ENCODE assay signal across 8 cellular contexts in the genomic region with DNA sequence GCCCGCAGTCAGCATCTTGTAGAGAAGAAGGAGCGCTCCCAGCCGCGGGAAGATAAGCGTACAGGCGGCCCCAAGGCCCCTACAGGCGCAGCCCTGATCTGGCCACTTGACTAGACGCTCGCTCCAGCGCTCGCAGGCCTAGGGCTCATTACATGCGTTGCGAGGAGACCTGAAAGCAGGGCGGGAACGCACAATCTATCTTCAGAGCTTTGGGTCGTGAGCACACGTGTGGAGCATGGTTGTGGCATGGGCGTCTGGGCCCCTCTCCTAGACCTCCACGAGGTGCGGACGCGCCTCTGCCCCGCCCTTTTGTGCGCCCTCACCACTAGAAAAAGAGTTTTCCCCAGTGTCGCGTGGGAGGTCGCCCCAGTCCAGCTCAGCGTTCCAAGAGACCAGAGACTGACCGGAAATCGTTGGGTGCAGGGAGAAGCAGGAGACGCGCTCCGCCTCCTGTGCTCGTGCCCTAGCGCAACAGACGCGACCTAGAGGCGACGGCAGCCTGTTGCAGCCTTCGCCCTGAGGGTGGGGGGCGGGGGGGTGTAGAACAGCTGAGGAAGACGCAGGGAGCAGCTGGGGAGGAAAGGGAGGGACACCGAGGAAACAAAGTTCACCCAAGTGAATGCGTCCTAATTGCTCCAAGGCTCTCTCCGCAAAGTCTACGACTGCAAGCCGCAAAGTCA. TPM values are rescaled to one million over a fixed set of nuclear protein-coding genes. Genes with fewer than 3 reads are reported as not detected.
DNase-seq lines count a peak whose midpoint lies in the region; ATAC-seq and TF ChIP-seq lines count a peak whose summit lies in the region.

No MANE protein-coding gene starts in this region.

- peak overlapping the region; percentile 5 for H3K4me3 ChIP-seq in hepatocyte
- H3K4me3 ChIP-seq in sigmoid colon: peak overlapping the region; percentile 11 to 39 (median 37)

- no peaks in the 10 kb centered on the region for H3K79me2 ChIP-seq in hepatocyte

- peak overlapping the region; percentile 80 for H3K4me2 ChIP-seq in hepatocyte

- peak; percentile 87 for DNase-seq in ELF-1 (ENCODE audit: low read depth, low spot score)
- DNase-seq in activated naive CD8-positive, alpha-beta T cell treated with anti-CD3 and anti-CD28 coated beads, Interleukin-2, amount 10 ng/mL, durations not matched to agents 7 days and 5 days: no peak
- peak; percentile 39 for DNase-seq in hepatocyte (ENCODE audit: low spot score)
- DNase-seq in sigmoid colon: peak; percentile 69
- no peak for DNase-seq in pons (ENCODE audit: low spot score)
- no peak for DNase-seq in stimulated activated CD4-positive, alpha-beta T cell treated with anti-CD3 and anti-CD28 coated beads, Interleukin-4, amount 100 ng/mL, for 24 hours
- DNase-seq in 8988T: no peak

- H3K27me3 ChIP-seq in hepatocyte (peaks cover 48% of the 10 kb centered on the region), sigmoid colon (peaks cover 20 to 60% (median 41%) of the 10 kb centered on the region in 3 donors)

- 55% methylated on average over 47 of the region's 47 CpGs for WGBS in hepatocyte (ENCODE audit: low lambda C conversion rate, missing lambda C conversion rate)
- 13 to 43% methylated on average over 47 of the region's 47 CpGs for WGBS in sigmoid colon, 2 donors

- no peaks in the 10 kb centered on the region for H3K9me2 ChIP-seq in hepatocyte (replicated peaks; ENCODE audit: insufficient read depth)

- no peak for ATAC-seq in activated naive CD8-positive, alpha-beta T cell treated with anti-CD3 and anti-CD28 coated beads, Interleukin-2, amount 10 ng/mL, durations not matched to agents 7 days and 5 days (ENCODE audit: low read depth)
- no peak for ATAC-seq in GM21423 (IDR thresholded peaks at IDR 0.05; ENCODE audit: unreplicated experiment)

- H3K36me3 ChIP-seq in hepatocyte (replicated peaks; ENCODE audit: insufficient read depth, low read depth) (no peaks in the 10 kb centered on the region), sigmoid colon (peaks cover 0 to 3% (median 0%) of the 10 kb centered on the region in 4 donors)

- H3K27me3 Mint-ChIP-seq in activated naive CD8-positive, alpha-beta T cell treated with anti-CD3 and anti-CD28 coated beads, Interleukin-2, amount 10 ng/mL, durations not matched to agents 7 days and 5 days: peaks cover 84% of the 10 kb centered on the region

- POLR2A ChIA-PET in activated naive CD8-positive, alpha-beta T cell treated with anti-CD3 and anti-CD28 coated beads, Interleukin-2, amount 10 ng/mL, durations not matched to agents 7 days and 5 days (lab: Charles Lee): no interaction called here

- TF ChIP-seq POLR2A in sigmoid colon (IDR thresholded peaks at IDR 0.05): no peak

- no peaks in the 10 kb centered on the region for H3K4me1 ChIP-seq in hepatocyte (ENCODE audit: insufficient read depth)
- H3K4me1 ChIP-seq in sigmoid colon: peaks cover 0 to 35% (median 34%) of the 10 kb centered on the region in 4 donors

- H3K4me3 Mint-ChIP-seq in activated naive CD8-positive, alpha-beta T cell treated with anti-CD3 and anti-CD28 coated beads, Interleukin-2, amount 10 ng/mL, durations not matched to agents 7 days and 5 days: peak overlapping the region; percentile 48

- H3K9me3 Mint-ChIP-seq in activated naive CD8-positive, alpha-beta T cell treated with anti-CD3 and anti-CD28 coated beads, Interleukin-2, amount 10 ng/mL, durations not matched to agents 7 days and 5 days: no peaks in the 10 kb centered on the region

- peak overlapping the region; percentile 20 for H2AFZ ChIP-seq in hepatocyte

- intact Hi-C loops in sigmoid colon (cut with DNase I): no loop called here

- H3K27ac ChIP-seq in hepatocyte (no peak overlapping the region), sigmoid colon (peak overlapping the region in 3 of 4 donors; percentile 35 to 66 (median 37))

- TF ChIP-seq CTCF in hepatocyte (IDR thresholded peaks at IDR 0.05; ENCODE audit: poor library complexity) (peak; percentile 11), sigmoid colon (IDR thresholded peaks at IDR 0.05) (no peak)

- no peak for TF ChIP-seq EP300 in sigmoid colon (IDR thresholded peaks at IDR 0.05)

- H4K20me1 ChIP-seq in hepatocyte (ENCODE audit: insufficient read depth, poor library complexity, severe bottlenecking): no peaks in the 10 kb centered on the region

- peaks cover 19% of the 10 kb centered on the region for H3K4me1 Mint-ChIP-seq in activated naive CD8-positive, alpha-beta T cell treated with anti-CD3 and anti-CD28 coated beads, Interleukin-2, amount 10 ng/mL, durations not matched to agents 7 days and 5 days

- no peaks in the 10 kb centered on the region for H3K36me3 Mint-ChIP-seq in activated naive CD8-positive, alpha-beta T cell treated with anti-CD3 and anti-CD28 coated beads, Interleukin-2, amount 10 ng/mL, durations not matched to agents 7 days and 5 days

- H3K27ac Mint-ChIP-seq in activated naive CD8-positive, alpha-beta T cell treated with anti-CD3 and anti-CD28 coated beads, Interleukin-2, amount 10 ng/mL, durations not matched to agents 7 days and 5 days: no peak overlapping the region

- H3K9me3 ChIP-seq in hepatocyte (ENCODE audit: low read depth): no peaks in the 10 kb centered on the region
- no peaks in the 10 kb centered on the region for H3K9me3 ChIP-seq in sigmoid colon

RNA-seq across cellular contexts. Expression of a gene that starts 12.6 kb away (rescaled TPM):
- 1 to 10 TPM; 3.0 to 3.2 TPM for total RNA-seq in activated naive CD8-positive, alpha-beta T cell treated with anti-CD3 and anti-CD28 coated beads, Interleukin-2, amount 10 ng/mL, durations not matched to agents 7 days and 5 days
- total RNA-seq in hepatocyte (1.7 and 2.3 TPM in 2 replicates), sigmoid colon (1 to 10 TPM; 1.8 to 5.0 (median 2.6) TPM)
- polyA plus RNA-seq in hepatocyte (4.5 and 5.8 TPM in 2 replicates), sigmoid colon (10 to 100 TPM in 1 of 3 donors, 1 to 10 TPM in 2; 1.8 to 11.3 (median 2.8) TPM)

Comparison
In these comparisons a context has a peak if more than half of its experiments do, and no peak if none do; other contexts are left out.
1. DNase-seq: peak in ELF-1 (single experiment), hepatocyte (single experiment) and sigmoid colon (single experiment); none in activated naive CD8-positive, alpha-beta T cell treated with anti-CD3 and anti-CD28 coated beads, Interleukin-2, amount 10 ng/mL, durations not matched to agents 7 days and 5 days (single experiment), pons (single experiment), stimulated activated CD4-positive, alpha-beta T cell treated with anti-CD3 and anti-CD28 coated beads, Interleukin-4, amount 100 ng/mL, for 24 hours (single experiment) and 8988T (single experiment).